ENCODE assay signal across 9 cellular contexts in the genomic region with DNA sequence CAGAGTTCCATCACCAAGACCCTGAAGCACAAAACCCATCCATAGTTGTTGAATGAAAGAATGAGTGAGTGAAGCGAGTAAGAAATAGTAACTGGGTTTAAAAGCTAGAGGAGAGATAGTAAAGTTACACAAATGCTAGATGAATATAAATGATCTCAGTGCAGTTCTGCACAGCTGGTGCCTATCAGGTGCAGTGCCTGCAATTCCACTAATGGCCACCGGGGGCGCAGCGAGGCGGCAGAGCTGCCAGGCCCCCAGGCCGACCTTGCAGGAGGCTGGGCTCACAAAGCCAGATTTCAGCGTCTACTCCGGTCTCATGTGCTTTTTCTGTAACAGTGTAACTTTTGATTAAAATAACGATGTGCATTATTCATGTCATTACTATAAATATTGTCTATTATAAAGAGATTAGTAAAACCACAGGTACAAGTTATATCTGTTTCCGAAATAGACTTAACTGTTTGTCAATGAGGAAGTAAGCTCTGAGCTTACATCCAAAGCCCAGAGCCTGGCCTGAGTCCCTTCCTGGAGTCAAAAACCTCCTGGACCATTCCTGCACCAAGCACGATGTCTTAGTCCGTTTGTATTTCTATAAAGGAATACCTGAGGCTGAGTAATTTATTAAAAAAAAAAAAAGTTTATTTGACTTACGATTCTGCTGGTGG.
DNase-seq lines count a peak whose midpoint lies in the region.
"Had no signal": no experiment of that assay in that cellular context is flagged by ENCODE, and none has a peak within 500 bp of the region (broad histone marks: within the 10 kb centered on the region; RNA-seq: fewer than 3 reads in every experiment).

No MANE protein-coding gene starts in this region.

- no peak overlapping the region for H2BK5ac ChIP-seq in mesendoderm (ENCODE audit: low read length)

- no peaks in the 10 kb centered on the region for H3K79me1 ChIP-seq in mesendoderm (ENCODE audit: low read length)

- no peak overlapping the region for H3K27ac Mint-ChIP-seq in activated CD4-positive, alpha-beta memory T cell treated with anti-CD3 and anti-CD28 coated beads, Interleukin-2, amount 10 ng/mL, durations not matched to agents 7 days and 5 days

- no peak overlapping the region for H2BK120ac ChIP-seq in mesendoderm (ENCODE audit: low read depth, low read length)

- H3K36me3 ChIP-seq in HAP-1 (replicated peaks) (no peaks in the 10 kb centered on the region), mesendoderm (ENCODE audit: control insufficient read depth, insufficient read depth, low read length) (no peaks in the 10 kb centered on the region)

- CTCF ChIA-PET in activated CD4-positive, alpha-beta memory T cell treated with anti-CD3 and anti-CD28 coated beads, Interleukin-2, amount 10 ng/mL, durations not matched to agents 7 days and 5 days (lab: Charles Lee): interaction anchor here (0.6 to 1.7 kb wide), 12 partner anchors 9 to 1849 kb away, joined by 3 to 10 read pairs (median 4); no protein-coding TSS in a partner anchor

- H3K4me3 ChIP-seq in HAP-1 (no peak overlapping the region), mesendoderm (ENCODE audit: low read length) (no peak overlapping the region)
- H3K4me3 ChIP-seq: SK-N-MC had no signal

- POLR2A ChIA-PET in activated CD4-positive, alpha-beta memory T cell treated with anti-CD3 and anti-CD28 coated beads, Interleukin-2, amount 10 ng/mL, durations not matched to agents 7 days and 5 days (lab: Charles Lee): no interaction called here

- in situ Hi-C loops in Caki2 (cut with HindIII; ENCODE audit: low pct_unique_long_range_greater_than_20kb, low sequenced_read_pairs): no loop called here
- in situ Hi-C loops in HAP-1 (cut with MboI; ENCODE audit: low sequenced_read_pairs): loop anchor here (5.0 to 25.0 kb wide), 2 partner anchors 233 to 398 kb away; no protein-coding TSS in a partner anchor

- no peak overlapping the region for H3K4ac ChIP-seq in mesendoderm (ENCODE audit: low read depth, low read length)

- no peak overlapping the region for H4K5ac ChIP-seq in mesendoderm (ENCODE audit: low read length)

- no peak overlapping the region for H3K27ac ChIP-seq in mesendoderm (ENCODE audit: low read depth, low read length)
- H3K27ac ChIP-seq: SK-N-MC had no signal

- no peak overlapping the region for H2BK15ac ChIP-seq in mesendoderm (replicated peaks; ENCODE audit: low read depth)

- H3K4me1 ChIP-seq in HAP-1 (no peaks in the 10 kb centered on the region), mesendoderm (ENCODE audit: control insufficient read depth, low read depth, low read length) (no peaks in the 10 kb centered on the region)

- no peaks in the 10 kb centered on the region for H3K36me3 Mint-ChIP-seq in activated CD4-positive, alpha-beta memory T cell treated with anti-CD3 and anti-CD28 coated beads, Interleukin-2, amount 10 ng/mL, durations not matched to agents 7 days and 5 days (ENCODE audit: low read depth)

- no peak overlapping the region for H3K23ac ChIP-seq in mesendoderm (ENCODE audit: low read length)

- H3K27me3 ChIP-seq in HAP-1 (ENCODE audit: low read depth) (peaks cover 3% of the 10 kb centered on the region; the same call in 1 of the 2 replicates), mesendoderm (ENCODE audit: insufficient read depth, low read length, poor library complexity) (no peaks in the 10 kb centered on the region)

- no peaks in the 10 kb centered on the region for H3K79me2 ChIP-seq in mesendoderm (ENCODE audit: control insufficient read depth, insufficient read depth, low read length)

- H3K27me3 Mint-ChIP-seq in activated CD4-positive, alpha-beta memory T cell treated with anti-CD3 and anti-CD28 coated beads, Interleukin-2, amount 10 ng/mL, durations not matched to agents 7 days and 5 days: peaks cover 9% of the 10 kb centered on the region

- H3K9me3 Mint-ChIP-seq in activated CD4-positive, alpha-beta memory T cell treated with anti-CD3 and anti-CD28 coated beads, Interleukin-2, amount 10 ng/mL, durations not matched to agents 7 days and 5 days: no peaks in the 10 kb centered on the region

- no peaks in the 10 kb centered on the region for H3K4me1 Mint-ChIP-seq in activated CD4-positive, alpha-beta memory T cell treated with anti-CD3 and anti-CD28 coated beads, Interleukin-2, amount 10 ng/mL, durations not matched to agents 7 days and 5 days

- peak; percentile 26 for DNase-seq in Caki2 (ENCODE audit: low read depth)
- DNase-seq in HAP-1 (ENCODE audit: low spot score in 2 of 2): peak; percentile 32 to 80
- peak; percentile 14 for DNase-seq in NCI-H460 (ENCODE audit: extremely low read depth, low read depth)
- peak; percentile 67 for DNase-seq in activated CD4-positive, alpha-beta memory T cell treated with anti-CD3 and anti-CD28 coated beads, Interleukin-2, amount 10 ng/mL, durations not matched to agents 7 days and 5 days
- DNase-seq in effector CD4-positive, alpha-beta T cell: peak; percentile 57
- peak; percentile 45 for DNase-seq in mesendoderm
- peak; percentile 67 for DNase-seq in stimulated activated CD8-positive, alpha-beta memory T cell treated with anti-CD3 and anti-CD28 coated beads, Interleukin-4, amount 100 ng/mL, for 24 hours (ENCODE audit: low read depth)
- no peak for DNase-seq in GOT3 (lab: John Stamatoyannopoulos, UW)

- WGBS in mesendoderm (ENCODE audit: extremely low coverage, insufficient coverage, low lambda C conversion rate): no CpG with 5 or more reads among the region's 13 CpGs

- no peak overlapping the region for H3K9ac ChIP-seq in mesendoderm (ENCODE audit: low read length)

- no peak overlapping the region for H4K8ac ChIP-seq in mesendoderm (ENCODE audit: low read depth, low read length)

- H3K9me3 ChIP-seq in HAP-1: no peaks in the 10 kb centered on the region

- H3K56ac ChIP-seq in mesendoderm (ENCODE audit: low read length): no peak overlapping the region

- H2AK5ac ChIP-seq in mesendoderm (ENCODE audit: low read length): no peak overlapping the region

- H3K4me3 Mint-ChIP-seq in activated CD4-positive, alpha-beta memory T cell treated with anti-CD3 and anti-CD28 coated beads, Interleukin-2, amount 10 ng/mL, durations not matched to agents 7 days and 5 days: no peak overlapping the region

- no peak overlapping the region for H3K4me2 ChIP-seq in mesendoderm (ENCODE audit: low read length)

- H3K18ac ChIP-seq in mesendoderm (ENCODE audit: low read length): no peak overlapping the region
